In the genomic region with DNA sequence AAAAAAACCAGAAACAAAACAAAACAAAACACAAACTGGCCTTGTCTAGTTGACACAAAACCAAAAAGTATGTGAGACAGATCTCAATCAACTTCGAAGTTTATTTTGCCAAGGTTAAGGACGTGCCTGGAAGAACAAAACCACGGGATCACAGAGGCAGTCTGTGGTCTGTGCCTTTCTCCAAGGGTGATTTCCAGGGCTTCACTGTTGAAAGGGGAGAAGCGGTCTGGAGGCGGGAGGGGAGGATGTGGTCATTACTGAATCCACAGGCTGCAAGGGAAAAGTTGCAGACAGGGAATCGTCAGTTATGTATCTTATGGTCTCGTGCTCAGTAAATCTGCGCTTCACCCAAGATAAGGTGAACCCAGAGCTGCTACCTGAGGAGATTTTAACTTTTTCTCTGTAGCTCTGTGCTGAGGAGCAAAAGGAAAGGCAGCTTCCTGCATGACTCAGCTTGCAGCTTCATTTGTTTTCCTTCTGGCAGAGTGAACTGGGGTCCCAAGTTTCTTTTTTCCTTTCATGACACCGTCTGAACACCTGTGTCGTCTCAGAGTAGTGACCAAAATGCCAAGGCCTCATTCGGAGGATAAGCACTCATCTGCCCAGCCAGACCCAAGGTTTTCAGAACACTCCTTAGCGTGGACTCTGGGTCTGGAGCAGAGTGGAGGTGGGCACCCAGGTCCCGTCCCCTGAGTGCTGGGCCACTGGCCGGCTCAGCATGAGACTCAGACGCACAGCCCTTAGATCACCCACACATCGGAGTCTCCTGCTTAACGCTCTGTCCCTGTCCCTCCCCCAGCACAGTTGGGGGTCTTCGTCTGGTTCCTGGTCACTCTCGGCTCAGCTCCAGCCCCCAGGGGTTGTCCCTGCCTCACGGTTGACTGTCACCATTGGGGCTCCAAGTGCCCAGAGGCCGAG, we compare ENCODE assay signal across 14 cellular contexts. TPM values are rescaled to one million over a fixed set of nuclear protein-coding genes. Genes with fewer than 3 reads are reported as not detected.
DNase-seq lines count a peak whose midpoint lies in the region; ATAC-seq, FAIRE-seq and TF ChIP-seq lines count a peak whose summit lies in the region.
"Had no signal": no experiment of that assay in that cellular context is flagged by ENCODE, and none has a peak within 500 bp of the region (broad histone marks: within the 10 kb centered on the region; RNA-seq: fewer than 3 reads in every experiment).

No MANE protein-coding gene starts in this region.

- H3K9ac ChIP-seq in ES-I3 (ENCODE audit: low read depth, low read length): 0 out of 2 replicates have a peak overlapping the region, but pooled peaks have one; percentile 11

- H3K4me3 ChIP-seq in epithelial cell of proximal tubule (ENCODE audit: low read depth, low read length) (no peak overlapping the region), osteoblast (ENCODE audit: insufficient read depth, low read length) (peak overlapping the region; percentile 0)
- H3K4me3 ChIP-seq: SJCRH30 had no signal

- no peak for ATAC-seq in GM19328 (IDR thresholded peaks at IDR 0.05; ENCODE audit: unreplicated experiment)
- ATAC-seq: activated CD8-positive, alpha-beta memory T cell treated with anti-CD3 and anti-CD28 coated beads, Interleukin-2, amount 10 ng/mL, durations not matched to agents 7 days and 5 days had no signal

- peak; percentile 81 for DNase-seq in RCC 7860 (ENCODE audit: low spot score)
- peak; percentile 71 for DNase-seq in epithelial cell of proximal tubule (ENCODE audit: low read depth)
- peak; percentile 97 for DNase-seq in osteoblast (ENCODE audit: insufficient read length, low spot score, missing footprints)
- no peak for DNase-seq in inferior parietal cortex (ENCODE audit: extremely low spot score)
- DNase-seq in OCI-M2 (lab: John Stamatoyannopoulos, UW; ENCODE audit: unreplicated experiment): no peak
- DNase-seq in stimulated activated CD4-positive, alpha-beta T cell treated with anti-CD3 and anti-CD28 coated beads, Interleukin-4, amount 100 ng/mL, for 24 hours: no peak
- DNase-seq: activated CD8-positive, alpha-beta memory T cell treated with anti-CD3 and anti-CD28 coated beads, Interleukin-2, amount 10 ng/mL, durations not matched to agents 7 days and 5 days; NCI-H2107; right cardiac atrium had no signal

- peak overlapping the region; percentile 63 for H3K4me2 ChIP-seq in osteoblast (ENCODE audit: insufficient read depth, low read length)

- peaks cover 1% of the 10 kb centered on the region for H3K27me3 ChIP-seq in osteoblast (ENCODE audit: insufficient read depth, low read length)
- H3K27me3 ChIP-seq: SJCRH30 had no signal

- H3K4me1 ChIP-seq in ES-I3 (ENCODE audit: insufficient read depth, low read length) (peaks cover 19% of the 10 kb centered on the region; the same call in 1 of the 2 replicates), osteoblast (ENCODE audit: insufficient read depth, low read length) (peaks cover 21% of the 10 kb centered on the region)

- TF ChIP-seq CTCF in epithelial cell of proximal tubule (conservative IDR thresholded peaks at IDR 0.05; ENCODE audit: low read depth, low read length) (no peak), osteoblast (IDR thresholded peaks at IDR 0.05; ENCODE audit: extremely low read depth, low read depth, low read length) (no peak)

- FAIRE-seq in RCC 7860 (lab: Jason Lieb, UNC): peak; percentile 97
- FAIRE-seq: colon, G401.6 had no signal

- H3K27ac ChIP-seq in osteoblast (ENCODE audit: low read depth, low read length): peak overlapping the region; percentile 15
- H3K27ac ChIP-seq: SJCRH30 had no signal

- H3K79me2 ChIP-seq in osteoblast (ENCODE audit: insufficient read depth, low read length): no peaks in the 10 kb centered on the region

- no peaks in the 10 kb centered on the region for H4K20me1 ChIP-seq in osteoblast (ENCODE audit: insufficient read depth, low read length)

- H3K9me3 ChIP-seq in ES-I3 (ENCODE audit: control insufficient read depth, insufficient read depth, low read length): no peaks in the 10 kb centered on the region
- H3K9me3 ChIP-seq in osteoblast (ENCODE audit: low read depth, low read length): no peaks in the 10 kb centered on the region
- H3K9me3 ChIP-seq: SJCRH30 had no signal

- H3K36me3 ChIP-seq in ES-I3 (ENCODE audit: insufficient read depth, low read length): no peaks in the 10 kb centered on the region
- H3K36me3 ChIP-seq in osteoblast (ENCODE audit: insufficient read depth, low read length): no peaks in the 10 kb centered on the region
- H3K36me3 ChIP-seq: SJCRH30 had no signal

- H2AFZ ChIP-seq in osteoblast (ENCODE audit: low read length): peak overlapping the region; percentile 17

RNA-seq across cellular contexts. Expression of gene ROPN1L, which starts 25.9 kb away (rescaled TPM):
- total RNA-seq in epithelial cell of proximal tubule: 1.1 TPM in 1 of 2 replicates, not detected in the other
- 0.59 and 0.72 TPM in 2 replicates for total RNA-seq in osteoblast

Comparison
In these comparisons a context has a peak if more than half of its experiments do, and no peak if none do; other contexts are left out.
1. DNase-seq: peak in RCC 7860 (single experiment), epithelial cell of proximal tubule (single experiment) and osteoblast (single experiment); none in inferior parietal cortex (single experiment), OCI-M2 (single experiment) and stimulated activated CD4-positive, alpha-beta T cell treated with anti-CD3 and anti-CD28 coated beads, Interleukin-4, amount 100 ng/mL, for 24 hours (single experiment).